Comparison of ENCODE assay signal across 27 cellular contexts in the genomic region with DNA sequence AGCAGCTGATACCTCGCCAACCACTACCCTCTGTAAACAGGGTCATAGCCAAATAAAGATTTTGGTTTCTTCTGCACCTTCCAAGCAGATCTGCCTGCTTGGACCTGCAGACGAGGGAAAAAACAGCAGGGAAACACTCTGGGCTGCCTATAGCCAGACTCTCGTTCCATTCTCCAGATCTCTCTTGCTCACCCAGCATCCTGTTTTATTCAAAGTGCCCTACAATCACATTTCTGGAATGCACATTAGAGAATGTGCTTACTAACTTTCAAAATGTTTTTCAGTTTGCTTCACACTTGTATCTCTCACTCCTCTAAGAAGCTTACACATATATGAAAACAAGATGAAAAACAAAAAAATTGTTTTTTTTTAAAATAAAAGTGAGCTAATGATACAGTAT.
"Had no signal": no experiment of that assay in that cellular context is flagged by ENCODE, and none has a peak within 500 bp of the region (broad histone marks: within the 10 kb centered on the region; RNA-seq: fewer than 3 reads in every experiment).

No MANE protein-coding gene starts in this region.

- H3K9ac ChIP-seq: neural progenitor cell, parathyroid adenoma had no signal

- H3K36me3 ChIP-seq: colonic mucosa, neural progenitor cell, uterus had no signal

- H3K4me3 ChIP-seq: colonic mucosa, esophagus muscularis mucosa, lung, neural progenitor cell, right lobe of liver, thoracic aorta, tibial nerve, upper lobe of right lung, uterus had no signal

- H3K27ac ChIP-seq: colonic mucosa, esophagus muscularis mucosa, neural progenitor cell, parathyroid adenoma, right lobe of liver, thoracic aorta, tibial nerve, upper lobe of right lung, uterus had no signal

- H3K9me3 Mint-ChIP-seq: dendritic cell treated with granulocyte-macrophage colony-stimulating factor and Interleukin-4, amounts not matched to agents 40 ng/mL and 50 ng/mL, for 4 days; immature natural killer cell; naive thymus-derived CD4-positive, alpha-beta T cell; nephron; neural progenitor cell; stimulated activated naive B cell treated with anti-CD40 and anti-IgM and Interleukin-4, amounts not matched to agents 10 μg/mL and 1 μg/mL and 100 μg/mL, for 72 hours; stimulated activated naive CD8-positive, alpha-beta T cell treated with anti-CD3 and anti-CD28 coated beads, Interleukin-15, Interleukin-2, amounts not matched to agents 100 ng/mL and 50 ng/mL, for 24 hours had no signal

- H3K4me3 Mint-ChIP-seq: dendritic cell treated with granulocyte-macrophage colony-stimulating factor and Interleukin-4, amounts not matched to agents 40 ng/mL and 50 ng/mL, for 4 days; immature natural killer cell; naive thymus-derived CD4-positive, alpha-beta T cell; nephron; neural progenitor cell; stimulated activated naive B cell treated with anti-CD40 and anti-IgM and Interleukin-4, amounts not matched to agents 10 μg/mL and 1 μg/mL and 100 μg/mL, for 72 hours; stimulated activated naive CD8-positive, alpha-beta T cell treated with anti-CD3 and anti-CD28 coated beads, Interleukin-15, Interleukin-2, amounts not matched to agents 100 ng/mL and 50 ng/mL, for 24 hours had no signal

- H3K4me1 ChIP-seq: colonic mucosa, esophagus muscularis mucosa, neural progenitor cell, parathyroid adenoma, right lobe of liver, tibial nerve, upper lobe of right lung, uterus had no signal

- H3K27me3 ChIP-seq: colonic mucosa, esophagus muscularis mucosa, neural progenitor cell, right lobe of liver, tibial nerve, upper lobe of right lung, uterus had no signal

- H3K27ac Mint-ChIP-seq: dendritic cell treated with granulocyte-macrophage colony-stimulating factor and Interleukin-4, amounts not matched to agents 40 ng/mL and 50 ng/mL, for 4 days; nephron; neural progenitor cell; progenitor cell of endocrine pancreas; stimulated activated naive B cell treated with anti-CD40 and anti-IgM and Interleukin-4, amounts not matched to agents 10 μg/mL and 1 μg/mL and 100 μg/mL, for 72 hours; stimulated activated naive CD8-positive, alpha-beta T cell treated with anti-CD3 and anti-CD28 coated beads, Interleukin-15, Interleukin-2, amounts not matched to agents 100 ng/mL and 50 ng/mL, for 24 hours had no signal

- H3K9me3 ChIP-seq: colonic mucosa, esophagus muscularis mucosa, right lobe of liver, thoracic aorta, tibial nerve, upper lobe of right lung, uterus had no signal

- H3K4me2 ChIP-seq: neural progenitor cell had no signal

- H3K4me1 Mint-ChIP-seq: nephron; neural progenitor cell; stimulated activated naive B cell treated with anti-CD40 and anti-IgM and Interleukin-4, amounts not matched to agents 10 μg/mL and 1 μg/mL and 100 μg/mL, for 72 hours had no signal

- H3K79me2 ChIP-seq: parathyroid adenoma had no signal

- H3K27me3 Mint-ChIP-seq: dendritic cell treated with granulocyte-macrophage colony-stimulating factor and Interleukin-4, amounts not matched to agents 40 ng/mL and 50 ng/mL, for 4 days; naive thymus-derived CD4-positive, alpha-beta T cell; progenitor cell of endocrine pancreas; stimulated activated naive B cell treated with anti-CD40 and anti-IgM and Interleukin-4, amounts not matched to agents 10 μg/mL and 1 μg/mL and 100 μg/mL, for 72 hours; stimulated activated naive CD8-positive, alpha-beta T cell treated with anti-CD3 and anti-CD28 coated beads, Interleukin-15, Interleukin-2, amounts not matched to agents 100 ng/mL and 50 ng/mL, for 24 hours had no signal

- H2AFZ ChIP-seq: neural progenitor cell, parathyroid adenoma had no signal

- DNase-seq: colonic mucosa; effector CD8-positive, alpha-beta T cell; hypothalamus; immature natural killer cell; mesendoderm; midbrain; naive thymus-derived CD4-positive, alpha-beta T cell; right lobe of liver; small intestine; stimulated activated CD4-positive, alpha-beta T cell treated with anti-CD3 and anti-CD28 coated beads, Interleukin-15, amount 100 ng/mL, for 24 hours; stimulated activated CD4-positive, alpha-beta T cell treated with anti-CD3 and anti-CD28 coated beads, Interleukin-2, amount 100 ng/mL, for 48 hours; stimulated activated naive B cell treated with anti-CD40 and anti-IgM and Interleukin-4, amounts not matched to agents 10 μg/mL and 1 μg/mL and 100 μg/mL, for 72 hours; upper lobe of right lung; uterus had no signal

- FAIRE-seq: endothelial cell of umbilical vein, frontal cortex, keratinocyte, small intestine had no signal
